ENCODE assay signal across 25 cellular contexts in genomic region chr9:83639266-83639665, GRCh38.
"Had no signal": no experiment of that assay in that cellular context is flagged by ENCODE, and none has a peak within 500 bp of the region (broad histone marks: within the 10 kb centered on the region; RNA-seq: fewer than 3 reads in every experiment).

No MANE protein-coding gene starts in this region.

- H3K9me3 Mint-ChIP-seq: activated naive CD8-positive, alpha-beta T cell treated with anti-CD3 and anti-CD28 coated beads for 36 hours; activated T-helper 1 cell treated with anti-CD3 and anti-CD28 coated beads, Interleukin-12 subunit alpha, Interleukin-12 subunit beta, Interleukin-2, Interleukin-4 antibody, amounts not matched to agents 30 ng/mL and 10 ng/mL and 1 ng/mL, durations not matched to agents 14 hours and 24 hours and 36 hours; dendritic cell treated with granulocyte-macrophage colony-stimulating factor and Interleukin-4, amounts not matched to agents 40 ng/mL and 50 ng/mL, for 4 days; stimulated activated naive CD8-positive, alpha-beta T cell treated with anti-CD3 and anti-CD28 coated beads, Interleukin-15, Interleukin-2, amounts not matched to agents 100 ng/mL and 50 ng/mL, for 24 hours; type B pancreatic cell; WTC11 had no signal

- H3K4me3 Mint-ChIP-seq: activated CD4-positive, alpha-beta T cell treated with anti-CD3 and anti-CD28 coated beads for 36 hours; activated naive CD8-positive, alpha-beta T cell treated with anti-CD3 and anti-CD28 coated beads for 36 hours; activated T-helper 1 cell treated with anti-CD3 and anti-CD28 coated beads, Interleukin-12 subunit alpha, Interleukin-12 subunit beta, Interleukin-2, Interleukin-4 antibody, amounts not matched to agents 30 ng/mL and 10 ng/mL and 1 ng/mL, durations not matched to agents 14 hours and 24 hours and 36 hours; dendritic cell treated with granulocyte-macrophage colony-stimulating factor and Interleukin-4, amounts not matched to agents 40 ng/mL and 50 ng/mL, for 4 days; stimulated activated naive CD8-positive, alpha-beta T cell treated with anti-CD3 and anti-CD28 coated beads, Interleukin-15, Interleukin-2, amounts not matched to agents 100 ng/mL and 50 ng/mL, for 24 hours; type B pancreatic cell; WTC11 had no signal

- H3K27ac Mint-ChIP-seq: activated CD4-positive, alpha-beta T cell treated with anti-CD3 and anti-CD28 coated beads for 36 hours; activated naive CD8-positive, alpha-beta T cell treated with anti-CD3 and anti-CD28 coated beads for 36 hours; activated T-helper 1 cell treated with anti-CD3 and anti-CD28 coated beads, Interleukin-12 subunit alpha, Interleukin-12 subunit beta, Interleukin-2, Interleukin-4 antibody, amounts not matched to agents 30 ng/mL and 10 ng/mL and 1 ng/mL, durations not matched to agents 14 hours and 24 hours and 36 hours; dendritic cell treated with granulocyte-macrophage colony-stimulating factor and Interleukin-4, amounts not matched to agents 40 ng/mL and 50 ng/mL, for 4 days; stimulated activated naive CD8-positive, alpha-beta T cell treated with anti-CD3 and anti-CD28 coated beads, Interleukin-15, Interleukin-2, amounts not matched to agents 100 ng/mL and 50 ng/mL, for 24 hours; type B pancreatic cell; WTC11 had no signal

- H3K4me3 ChIP-seq: body of pancreas, lung, prostate gland, testis had no signal

- H3K36me3 Mint-ChIP-seq: activated naive CD8-positive, alpha-beta T cell treated with anti-CD3 and anti-CD28 coated beads for 36 hours; type B pancreatic cell; WTC11 had no signal

- H3K27ac ChIP-seq: body of pancreas, epithelial cell of prostate, prostate gland, testis had no signal

- H3K4me1 ChIP-seq: prostate gland, testis had no signal

- H3K27me3 ChIP-seq: body of pancreas, testis had no signal

- H3K9me3 ChIP-seq: body of pancreas, prostate gland, testis had no signal

- DNase-seq: activated CD4-positive, alpha-beta T cell treated with anti-CD3 and anti-CD28 coated beads for 36 hours; activated CD4-positive, alpha-beta T cell treated with anti-CD3 and anti-CD28 coated beads, Interleukin-2, amount 50 U/mL, for 48 hours; activated gamma-delta T cell treated with Interleukin-2 at 50 U/mL for 16 hours; activated naive CD8-positive, alpha-beta T cell treated with anti-CD3 and anti-CD28 coated beads for 36 hours; activated T-cell treated with anti-CD3 and anti-CD28 coated beads for 4 hours; amniotic stem cell; body of pancreas; foreskin fibroblast; hypothalamus; islet precursor cell; left colon; midbrain; occipital lobe; right cardiac atrium; stimulated activated CD4-positive, alpha-beta T cell treated with anti-CD3 and anti-CD28 coated beads, Interleukin-15, amount 100 ng/mL, for 24 hours; stimulated activated CD4-positive, alpha-beta T cell treated with anti-CD3 and anti-CD28 coated beads, Interleukin-2, amount 100 ng/mL, for 48 hours; testis had no signal

- H3K27me3 Mint-ChIP-seq: activated CD4-positive, alpha-beta T cell treated with anti-CD3 and anti-CD28 coated beads for 36 hours; activated naive CD8-positive, alpha-beta T cell treated with anti-CD3 and anti-CD28 coated beads for 36 hours; dendritic cell treated with granulocyte-macrophage colony-stimulating factor and Interleukin-4, amounts not matched to agents 40 ng/mL and 50 ng/mL, for 4 days; stimulated activated naive CD8-positive, alpha-beta T cell treated with anti-CD3 and anti-CD28 coated beads, Interleukin-15, Interleukin-2, amounts not matched to agents 100 ng/mL and 50 ng/mL, for 24 hours; type B pancreatic cell had no signal

- H3K36me3 ChIP-seq: prostate gland had no signal

- ATAC-seq: activated CD4-positive, alpha-beta T cell treated with anti-CD3 and anti-CD28 coated beads for 36 hours; body of pancreas; right cardiac atrium; WTC11 had no signal

- H3K4me1 Mint-ChIP-seq: activated CD4-positive, alpha-beta T cell treated with anti-CD3 and anti-CD28 coated beads for 36 hours; activated naive CD8-positive, alpha-beta T cell treated with anti-CD3 and anti-CD28 coated beads for 36 hours had no signal
